In genomic region chr6:149544646-149545257, GRCh38 we compare ENCODE assay signal across 8 cellular contexts. TPM values are rescaled to one million over a fixed set of nuclear protein-coding genes. Genes with fewer than 3 reads are reported as not detected.
A peak's percentile ranks its signal among the peaks of the same experiment; 100 is the strongest.
DNase-seq lines count a peak whose midpoint lies in the region; ATAC-seq and TF ChIP-seq lines count a peak whose summit lies in the region.

No MANE protein-coding gene starts in this region.

- no peaks in the 10 kb centered on the region for H3K9me3 ChIP-seq in A673 (ENCODE audit: low read depth, low read length, poor library complexity, severe bottlenecking)

- in situ Hi-C loops in brain microvascular endothelial cell (cut with HindIII; ENCODE audit: low pct_ligation_motif_present, low sequenced_read_pairs): no loop called here

- no peaks in the 10 kb centered on the region for H3K4me1 ChIP-seq in A673 (ENCODE audit: insufficient read depth, low read length, poor library complexity, severe bottlenecking)

- H3K27ac Mint-ChIP-seq in mesothelial cell of epicardium: peak overlapping the region; percentile 100

- H3K4me3 Mint-ChIP-seq in mesothelial cell of epicardium: peak overlapping the region; percentile 96

- H3K27me3 ChIP-seq in A673 (replicated peaks; ENCODE audit: insufficient read depth, low read depth, low read length, poor library complexity) (no peaks in the 10 kb centered on the region), brain microvascular endothelial cell (replicated peaks) (no peaks in the 10 kb centered on the region)

- DNase-seq in A673 (ENCODE audit: low spot score) (peak; percentile 6), brain microvascular endothelial cell (peak; percentile 4), mesothelial cell of epicardium (ENCODE audit: low spot score in 2 of 2, unreplicated experiment in 2 of 2) (no peak), NCI-H2171 (lab: John Stamatoyannopoulos, UW) (no peak), NCI-H774 (lab: John Stamatoyannopoulos, UW) (no peak), NCI-H1694 treated with DMSO at 0.1 percent for 48 hours (lab: John Stamatoyannopoulos, UW) (no peak), SIG-M5 (lab: John Stamatoyannopoulos, UW) (no peak)

- POLR2A ChIA-PET in A673 (lab: Charles Lee; ENCODE audit: low non-redundant PET): no interaction called here

- peaks cover 11% of the 10 kb centered on the region for H3K27me3 Mint-ChIP-seq in mesothelial cell of epicardium (ENCODE audit: low read depth)

- intact Hi-C loops in A673 (cut with micrococcal nuclease; ENCODE audit: unreplicated experiment): loop anchor here (5.0 kb wide), 1 partner anchor 383 kb away; no protein-coding TSS in a partner anchor

- no TSS peak for BruUV-seq in A673 (replicated peaks; lab: Mats Ljungman, UMichigan)

- H3K4me3 ChIP-seq in A673 (ENCODE audit: low read depth, low read length, poor library complexity, severe bottlenecking) (peak overlapping the region; percentile 82), brain microvascular endothelial cell (ENCODE audit: low read depth, low read length) (peak overlapping the region; percentile 100)

- peaks cover 12% of the 10 kb centered on the region for H3K36me3 ChIP-seq in A673 (ENCODE audit: insufficient read depth, low read length, poor library complexity, severe bottlenecking)
- H3K36me3 ChIP-seq in brain microvascular endothelial cell (replicated peaks): peaks cover 7% of the 10 kb centered on the region

- H3K9me3 Mint-ChIP-seq in mesothelial cell of epicardium: no peaks in the 10 kb centered on the region

- TF ChIP-seq CTCF in A673 (conservative IDR thresholded peaks at IDR 0.05; ENCODE audit: low read depth, low read length) (no peak), brain microvascular endothelial cell (IDR thresholded peaks at IDR 0.05; ENCODE audit: low read depth, low read length, missing control alignments) (no peak), mesothelial cell of epicardium (IDR thresholded peaks at IDR 0.05; ENCODE audit: unreplicated experiment) (no peak)

- H3K36me3 Mint-ChIP-seq in mesothelial cell of epicardium: no peaks in the 10 kb centered on the region

- peak; percentile 2 for ATAC-seq in HG03175 (IDR thresholded peaks at IDR 0.05; ENCODE audit: unreplicated experiment)

- peaks cover 29% of the 10 kb centered on the region for H3K4me1 Mint-ChIP-seq in mesothelial cell of epicardium

- H3K27ac ChIP-seq in A673 (ENCODE audit: low read depth, low read length, poor library complexity, severe bottlenecking): peak overlapping the region; percentile 89
- H3K27ac ChIP-seq in brain microvascular endothelial cell: peak overlapping the region; percentile 97

- CTCF ChIA-PET in A673 (lab: Charles Lee): no interaction called here

RNA-seq across cellular contexts. Expression of gene PPIL4, which starts 1.1 kb away (rescaled TPM):
- total RNA-seq in A673 (2021) (40.3 and 43.0 TPM in 2 replicates), mesothelial cell of epicardium (38.1 to 40.3 TPM (median 39.8 TPM) in 3 replicates)

RNA-seq across cellular contexts. Expression of gene GINM1, which starts 21.4 kb away (rescaled TPM):
- total RNA-seq in A673 (2021) (24.0 and 29.7 TPM in 2 replicates), mesothelial cell of epicardium (34.9 to 36.7 TPM (median 36.5 TPM) in 3 replicates)

RNA-seq across cellular contexts. Expression of gene ZC3H12D, which starts 59.9 kb away (rescaled TPM):
- total RNA-seq in A673 (2021): 0.30 and 0.33 TPM in 2 replicates
- total RNA-seq in mesothelial cell of epicardium: 0.44 to 0.72 TPM (median 0.47 TPM) in 3 replicates

Comparison
In these comparisons a context has a peak if more than half of its experiments do, and no peak if none do; other contexts are left out.
1. DNase-seq: peak in A673 (single experiment) and brain microvascular endothelial cell (single experiment); none in mesothelial cell of epicardium (0 of 2), NCI-H2171 (single experiment), NCI-H774 (single experiment), NCI-H1694 treated with DMSO at 0.1 percent for 48 hours (single experiment) and SIG-M5 (single experiment).